ENCODE assay signal across 1 cellular context in the genomic region with DNA sequence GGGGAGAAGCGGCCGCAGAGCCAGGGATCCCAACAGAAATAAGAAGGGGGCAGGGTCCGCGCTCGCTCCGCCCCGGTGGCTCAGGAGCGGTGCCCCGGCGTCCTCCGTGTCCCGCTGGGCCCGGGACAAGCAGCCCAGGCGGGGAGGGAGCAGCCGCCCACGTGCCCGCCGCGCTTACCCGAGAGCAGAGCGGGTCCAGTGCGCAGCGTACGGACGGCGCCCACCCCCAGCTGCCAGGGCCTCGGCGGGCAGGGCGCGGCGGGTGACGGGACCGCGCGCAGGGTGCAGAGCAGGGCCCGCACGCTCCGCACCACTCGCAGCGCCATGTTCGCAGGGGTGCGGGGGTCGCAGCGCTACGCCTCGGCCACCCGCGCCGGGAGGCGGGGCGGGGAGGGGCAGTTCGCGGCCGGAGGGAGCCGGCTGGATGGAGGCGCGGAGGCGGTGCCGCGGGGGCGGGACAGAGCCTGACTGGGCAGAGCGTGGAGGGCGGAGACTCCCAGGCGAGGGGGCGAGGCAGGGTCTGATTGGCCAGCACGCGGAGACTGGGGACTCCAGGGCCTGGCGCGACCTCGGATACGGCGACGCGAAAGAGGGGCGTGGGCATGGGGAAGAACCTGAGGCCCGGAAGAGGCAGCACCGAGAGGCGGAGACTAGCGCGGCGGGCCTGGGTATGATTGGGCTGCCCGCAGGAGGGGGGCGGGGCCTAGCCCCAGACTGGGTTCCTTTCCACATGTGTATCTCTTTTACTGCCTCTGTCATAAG.
TF ChIP-seq lines count a peak whose summit lies in the region.

A gene (minus strand): TSS at position 443 of the 762 bp plus-strand sequence. CDS start 117 bp downstream, at position 326.

TF ChIP-seq in K562, 482 proteins besides CTCF, POLR2A, EP300 and RAD21 (continued from another document and continues in another):
- TF ChIP-seq, protein P1, sequence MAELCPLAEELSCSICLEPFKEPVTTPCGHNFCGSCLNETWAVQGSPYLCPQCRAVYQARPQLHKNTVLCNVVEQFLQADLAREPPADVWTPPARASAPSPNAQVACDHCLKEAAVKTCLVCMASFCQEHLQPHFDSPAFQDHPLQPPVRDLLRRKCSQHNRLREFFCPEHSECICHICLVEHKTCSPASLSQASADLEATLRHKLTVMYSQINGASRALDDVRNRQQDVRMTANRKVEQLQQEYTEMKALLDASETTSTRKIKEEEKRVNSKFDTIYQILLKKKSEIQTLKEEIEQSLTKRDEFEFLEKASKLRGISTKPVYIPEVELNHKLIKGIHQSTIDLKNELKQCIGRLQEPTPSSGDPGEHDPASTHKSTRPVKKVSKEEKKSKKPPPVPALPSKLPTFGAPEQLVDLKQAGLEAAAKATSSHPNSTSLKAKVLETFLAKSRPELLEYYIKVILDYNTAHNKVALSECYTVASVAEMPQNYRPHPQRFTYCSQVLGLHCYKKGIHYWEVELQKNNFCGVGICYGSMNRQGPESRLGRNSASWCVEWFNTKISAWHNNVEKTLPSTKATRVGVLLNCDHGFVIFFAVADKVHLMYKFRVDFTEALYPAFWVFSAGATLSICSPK (IDR thresholded peaks at IDR 0.05; ENCODE audit: borderline replicate concordance): no peak
- TF ChIP-seq, protein P2, sequence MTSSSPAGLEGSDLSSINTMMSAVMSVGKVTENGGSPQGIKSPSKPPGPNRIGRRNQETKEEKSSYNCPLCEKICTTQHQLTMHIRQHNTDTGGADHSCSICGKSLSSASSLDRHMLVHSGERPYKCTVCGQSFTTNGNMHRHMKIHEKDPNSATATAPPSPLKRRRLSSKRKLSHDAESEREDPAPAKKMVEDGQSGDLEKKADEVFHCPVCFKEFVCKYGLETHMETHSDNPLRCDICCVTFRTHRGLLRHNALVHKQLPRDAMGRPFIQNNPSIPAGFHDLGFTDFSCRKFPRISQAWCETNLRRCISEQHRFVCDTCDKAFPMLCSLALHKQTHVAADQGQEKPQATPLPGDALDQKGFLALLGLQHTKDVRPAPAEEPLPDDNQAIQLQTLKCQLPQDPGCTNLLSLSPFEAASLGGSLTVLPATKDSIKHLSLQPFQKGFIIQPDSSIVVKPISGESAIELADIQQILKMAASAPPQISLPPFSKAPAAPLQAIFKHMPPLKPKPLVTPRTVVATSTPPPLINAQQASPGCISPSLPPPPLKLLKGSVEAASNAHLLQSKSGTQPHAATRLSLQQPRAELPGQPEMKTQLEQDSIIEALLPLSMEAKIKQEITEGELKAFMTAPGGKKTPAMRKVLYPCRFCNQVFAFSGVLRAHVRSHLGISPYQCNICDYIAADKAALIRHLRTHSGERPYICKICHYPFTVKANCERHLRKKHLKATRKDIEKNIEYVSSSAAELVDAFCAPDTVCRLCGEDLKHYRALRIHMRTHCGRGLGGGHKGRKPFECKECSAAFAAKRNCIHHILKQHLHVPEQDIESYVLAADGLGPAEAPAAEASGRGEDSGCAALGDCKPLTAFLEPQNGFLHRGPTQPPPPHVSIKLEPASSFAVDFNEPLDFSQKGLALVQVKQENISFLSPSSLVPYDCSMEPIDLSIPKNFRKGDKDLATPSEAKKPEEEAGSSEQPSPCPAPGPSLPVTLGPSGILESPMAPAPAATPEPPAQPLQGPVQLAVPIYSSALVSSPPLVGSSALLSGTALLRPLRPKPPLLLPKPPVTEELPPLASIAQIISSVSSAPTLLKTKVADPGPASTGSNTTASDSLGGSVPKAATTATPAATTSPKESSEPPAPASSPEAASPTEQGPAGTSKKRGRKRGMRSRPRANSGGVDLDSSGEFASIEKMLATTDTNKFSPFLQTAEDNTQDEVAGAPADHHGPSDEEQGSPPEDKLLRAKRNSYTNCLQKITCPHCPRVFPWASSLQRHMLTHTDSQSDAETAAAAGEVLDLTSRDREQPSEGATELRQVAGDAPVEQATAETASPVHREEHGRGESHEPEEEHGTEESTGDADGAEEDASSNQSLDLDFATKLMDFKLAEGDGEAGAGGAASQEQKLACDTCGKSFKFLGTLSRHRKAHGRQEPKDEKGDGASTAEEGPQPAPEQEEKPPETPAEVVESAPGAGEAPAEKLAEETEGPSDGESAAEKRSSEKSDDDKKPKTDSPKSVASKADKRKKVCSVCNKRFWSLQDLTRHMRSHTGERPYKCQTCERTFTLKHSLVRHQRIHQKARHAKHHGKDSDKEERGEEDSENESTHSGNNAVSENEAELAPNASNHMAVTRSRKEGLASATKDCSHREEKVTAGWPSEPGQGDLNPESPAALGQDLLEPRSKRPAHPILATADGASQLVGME (CRISPR knock-in tag; IDR thresholded peaks at IDR 0.05): peak; percentile 79; the same call in 1 of the 2 replicates
- TF ChIP-seq, protein P3, sequence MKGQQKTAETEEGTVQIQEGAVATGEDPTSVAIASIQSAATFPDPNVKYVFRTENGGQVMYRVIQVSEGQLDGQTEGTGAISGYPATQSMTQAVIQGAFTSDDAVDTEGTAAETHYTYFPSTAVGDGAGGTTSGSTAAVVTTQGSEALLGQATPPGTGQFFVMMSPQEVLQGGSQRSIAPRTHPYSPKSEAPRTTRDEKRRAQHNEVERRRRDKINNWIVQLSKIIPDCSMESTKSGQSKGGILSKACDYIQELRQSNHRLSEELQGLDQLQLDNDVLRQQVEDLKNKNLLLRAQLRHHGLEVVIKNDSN (CRISPR knock-in tag; IDR thresholded peaks at IDR 0.05): peak; percentile 70
- TF ChIP-seq ELF2 (CRISPR knock-in tag; IDR thresholded peaks at IDR 0.05) (no peak), HDAC8 (tag; IDR thresholded peaks at IDR 0.05) (peak; percentile 68), HNRNPL (IDR thresholded peaks at IDR 0.05; ENCODE audit: low read depth, low read length) (peak; percentile 48; the same call in 1 of the 2 replicates), CTBP1 (IDR thresholded peaks at IDR 0.05; ENCODE audit: borderline replicate concordance) (peak; percentile 95), SAFB (IDR thresholded peaks at IDR 0.05; ENCODE audit: borderline replicate concordance, low read depth, low read length) (0 out of 2 replicates have a peak, but pooled peaks have one; percentile 20), ATF7 (IDR thresholded peaks at IDR 0.05) (peak; percentile 72), RBBP5 (IDR thresholded peaks at IDR 0.05; ENCODE audit: borderline replicate concordance, insufficient read depth, low read length, poor library complexity, severe bottlenecking) (peak; percentile 82), SNRNP70 (optimal IDR thresholded peaks at IDR 0.05; ENCODE audit: low read depth, low read length) (no peak), TBP (optimal IDR thresholded peaks at IDR 0.05; ENCODE audit: low read depth, low read length) (no peak), MYC (IDR thresholded peaks at IDR 0.05; ENCODE audit: low read depth, low read length) (peak; percentile 62; the same call in 1 of the 2 replicates), MYC (CRISPR knock-in tag; IDR thresholded peaks at IDR 0.05; ENCODE audit: borderline replicate concordance, low read depth) (no peak), TBL1XR1 (IDR thresholded peaks at IDR 0.05; ENCODE audit: low read length in 2 of 2) (no peak), CREM (IDR thresholded peaks at IDR 0.05; ENCODE audit: low read depth) (peak; percentile 82), L3MBTL2 (IDR thresholded peaks at IDR 0.05) (peak; percentile 89), ZFX (CRISPR knock-in tag; IDR thresholded peaks at IDR 0.05) (0 out of 2 replicates have a peak, but pooled peaks have one; percentile 2), KAT8 (IDR thresholded peaks at IDR 0.05; ENCODE audit: low read depth) (no peak), FOXK1 (CRISPR knock-in tag; IDR thresholded peaks at IDR 0.05; ENCODE audit: borderline replicate concordance) (no peak), RBM25 (IDR thresholded peaks at IDR 0.05; ENCODE audit: low read depth, low read length, severe bottlenecking) (peak; percentile 55), CAMTA2 (CRISPR knock-in tag; conservative IDR thresholded peaks at IDR 0.05) (no peak), HDAC1 (IDR thresholded peaks at IDR 0.05) (peak in 1 of 2 experiments; percentile 80; a peak in 2 of 4 replicates), PHF20 (IDR thresholded peaks at IDR 0.05; ENCODE audit: partially characterized antibody) (peak; percentile 53), NR4A1 (CRISPR knock-in tag; IDR thresholded peaks at IDR 0.05) (no peak), NR4A1 (tag; IDR thresholded peaks at IDR 0.05) (peak; percentile 80), NONO (IDR thresholded peaks at IDR 0.05; ENCODE audit: low read depth in 2 of 2, low read length in 1 of 2) (peak; percentile 43 to 56; a peak in 1 of 4 replicates)
- TF ChIP-seq, protein P4, sequence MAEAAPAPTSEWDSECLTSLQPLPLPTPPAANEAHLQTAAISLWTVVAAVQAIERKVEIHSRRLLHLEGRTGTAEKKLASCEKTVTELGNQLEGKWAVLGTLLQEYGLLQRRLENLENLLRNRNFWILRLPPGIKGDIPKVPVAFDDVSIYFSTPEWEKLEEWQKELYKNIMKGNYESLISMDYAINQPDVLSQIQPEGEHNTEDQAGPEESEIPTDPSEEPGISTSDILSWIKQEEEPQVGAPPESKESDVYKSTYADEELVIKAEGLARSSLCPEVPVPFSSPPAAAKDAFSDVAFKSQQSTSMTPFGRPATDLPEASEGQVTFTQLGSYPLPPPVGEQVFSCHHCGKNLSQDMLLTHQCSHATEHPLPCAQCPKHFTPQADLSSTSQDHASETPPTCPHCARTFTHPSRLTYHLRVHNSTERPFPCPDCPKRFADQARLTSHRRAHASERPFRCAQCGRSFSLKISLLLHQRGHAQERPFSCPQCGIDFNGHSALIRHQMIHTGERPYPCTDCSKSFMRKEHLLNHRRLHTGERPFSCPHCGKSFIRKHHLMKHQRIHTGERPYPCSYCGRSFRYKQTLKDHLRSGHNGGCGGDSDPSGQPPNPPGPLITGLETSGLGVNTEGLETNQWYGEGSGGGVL (CRISPR knock-in tag; IDR thresholded peaks at IDR 0.05): no peak
- TF ChIP-seq, protein P5, sequence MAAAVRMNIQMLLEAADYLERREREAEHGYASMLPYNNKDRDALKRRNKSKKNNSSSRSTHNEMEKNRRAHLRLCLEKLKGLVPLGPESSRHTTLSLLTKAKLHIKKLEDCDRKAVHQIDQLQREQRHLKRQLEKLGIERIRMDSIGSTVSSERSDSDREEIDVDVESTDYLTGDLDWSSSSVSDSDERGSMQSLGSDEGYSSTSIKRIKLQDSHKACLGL (CRISPR knock-in tag; IDR thresholded peaks at IDR 0.05; ENCODE audit: borderline replicate concordance, poor library complexity, severe bottlenecking): peak; percentile 48
- TF ChIP-seq, protein P6, sequence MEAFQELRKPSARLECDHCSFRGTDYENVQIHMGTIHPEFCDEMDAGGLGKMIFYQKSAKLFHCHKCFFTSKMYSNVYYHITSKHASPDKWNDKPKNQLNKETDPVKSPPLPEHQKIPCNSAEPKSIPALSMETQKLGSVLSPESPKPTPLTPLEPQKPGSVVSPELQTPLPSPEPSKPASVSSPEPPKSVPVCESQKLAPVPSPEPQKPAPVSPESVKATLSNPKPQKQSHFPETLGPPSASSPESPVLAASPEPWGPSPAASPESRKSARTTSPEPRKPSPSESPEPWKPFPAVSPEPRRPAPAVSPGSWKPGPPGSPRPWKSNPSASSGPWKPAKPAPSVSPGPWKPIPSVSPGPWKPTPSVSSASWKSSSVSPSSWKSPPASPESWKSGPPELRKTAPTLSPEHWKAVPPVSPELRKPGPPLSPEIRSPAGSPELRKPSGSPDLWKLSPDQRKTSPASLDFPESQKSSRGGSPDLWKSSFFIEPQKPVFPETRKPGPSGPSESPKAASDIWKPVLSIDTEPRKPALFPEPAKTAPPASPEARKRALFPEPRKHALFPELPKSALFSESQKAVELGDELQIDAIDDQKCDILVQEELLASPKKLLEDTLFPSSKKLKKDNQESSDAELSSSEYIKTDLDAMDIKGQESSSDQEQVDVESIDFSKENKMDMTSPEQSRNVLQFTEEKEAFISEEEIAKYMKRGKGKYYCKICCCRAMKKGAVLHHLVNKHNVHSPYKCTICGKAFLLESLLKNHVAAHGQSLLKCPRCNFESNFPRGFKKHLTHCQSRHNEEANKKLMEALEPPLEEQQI (IDR thresholded peaks at IDR 0.05): no peak
- TF ChIP-seq, protein P7, sequence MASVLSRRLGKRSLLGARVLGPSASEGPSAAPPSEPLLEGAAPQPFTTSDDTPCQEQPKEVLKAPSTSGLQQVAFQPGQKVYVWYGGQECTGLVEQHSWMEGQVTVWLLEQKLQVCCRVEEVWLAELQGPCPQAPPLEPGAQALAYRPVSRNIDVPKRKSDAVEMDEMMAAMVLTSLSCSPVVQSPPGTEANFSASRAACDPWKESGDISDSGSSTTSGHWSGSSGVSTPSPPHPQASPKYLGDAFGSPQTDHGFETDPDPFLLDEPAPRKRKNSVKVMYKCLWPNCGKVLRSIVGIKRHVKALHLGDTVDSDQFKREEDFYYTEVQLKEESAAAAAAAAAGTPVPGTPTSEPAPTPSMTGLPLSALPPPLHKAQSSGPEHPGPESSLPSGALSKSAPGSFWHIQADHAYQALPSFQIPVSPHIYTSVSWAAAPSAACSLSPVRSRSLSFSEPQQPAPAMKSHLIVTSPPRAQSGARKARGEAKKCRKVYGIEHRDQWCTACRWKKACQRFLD (CRISPR knock-in tag; IDR thresholded peaks at IDR 0.05): no peak
